In the genomic region with DNA sequence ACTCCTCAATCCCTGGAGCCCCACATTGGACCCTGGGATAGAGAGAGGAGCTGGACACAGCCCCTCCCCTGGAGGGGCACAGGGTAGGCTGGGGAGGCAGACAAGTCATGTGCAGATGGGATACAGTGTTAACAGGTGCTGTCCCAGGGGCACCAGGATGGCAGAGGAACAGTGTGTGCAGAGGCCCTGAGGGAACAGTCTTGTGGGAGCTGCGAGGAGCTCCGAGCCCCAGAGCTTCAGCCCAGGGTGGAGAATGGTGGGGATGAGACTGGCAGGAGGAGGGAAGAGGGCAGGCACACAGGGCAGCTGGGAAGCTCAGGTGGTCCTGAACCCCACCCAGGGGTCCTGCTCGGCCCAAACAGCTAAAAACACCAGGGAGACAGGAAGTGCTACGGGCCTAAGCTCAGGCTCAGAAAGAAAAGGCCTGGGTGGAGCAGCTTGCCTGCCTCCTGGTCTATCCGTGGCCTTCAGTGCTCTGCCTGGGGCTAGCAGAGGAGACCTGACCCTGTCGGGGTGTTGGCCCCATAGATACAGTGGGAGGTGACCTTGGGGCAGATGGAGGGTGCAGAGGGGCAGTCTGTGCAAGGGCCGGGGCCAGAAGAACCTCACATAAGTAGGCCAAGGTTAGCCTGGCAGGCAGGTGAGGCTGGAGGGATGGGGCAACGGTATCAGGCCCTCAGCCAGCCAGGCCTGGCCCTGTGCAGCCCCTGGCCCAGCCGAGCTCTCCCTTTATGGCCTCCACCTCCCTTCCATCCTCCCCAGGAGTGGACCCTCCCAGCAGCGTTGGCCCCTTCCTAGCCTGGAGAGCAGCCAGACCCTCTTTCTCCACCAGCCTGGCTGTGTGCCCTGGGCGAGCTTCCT, we compare ENCODE assay signal across 9 cellular contexts. TPM values are rescaled to one million over a fixed set of nuclear protein-coding genes. Genes with fewer than 3 reads are reported as not detected.
DNase-seq lines count a peak whose midpoint lies in the region; TF ChIP-seq lines count a peak whose summit lies in the region.
"Had no signal": no experiment of that assay in that cellular context is flagged by ENCODE, and none has a peak within 500 bp of the region (broad histone marks: within the 10 kb centered on the region; RNA-seq: fewer than 3 reads in every experiment).

No MANE protein-coding gene starts in this region.

- DNase-seq in activated T-cell treated with anti-CD3 and anti-CD28 coated beads, Interleukin-2, amount 50 U/mL, for 1 hour = peak; percentile 20
- DNase-seq in activated T-cell treated with anti-CD3 and anti-CD28 coated beads for 4 hours (no peak), coronary artery (ENCODE audit: low spot score) (no peak), NCI-H2227 (lab: John Stamatoyannopoulos, UW; ENCODE audit: unreplicated experiment) (no peak), iPS-NIHi11 (ENCODE audit: low spot score) (no peak), HCEC 1CT (no peak)

- peak overlapping the region in 1 of 2 donors; percentile 86 for H3K27ac ChIP-seq in coronary artery
- H3K27ac ChIP-seq in muscle layer of duodenum (ENCODE audit: low read length) = peak overlapping the region; percentile 67
- H3K27ac ChIP-seq in urinary bladder (ENCODE audit: low read depth) = peak overlapping the region; percentile 73

- TF ChIP-seq CTCF in coronary artery (IDR thresholded peaks at IDR 0.05) = no peak

- no peaks in the 10 kb centered on the region for H3K27me3 ChIP-seq in muscle layer of duodenum (ENCODE audit: low read depth, low read length)

- H3K4me3 ChIP-seq in coronary artery (peak overlapping the region; percentile 50), muscle layer of duodenum (ENCODE audit: low read depth in 1 of 2, low read length in 2 of 2) (peak overlapping the region in 1 of 2 donors; percentile 29), urinary bladder (ENCODE audit: low read depth, low read length) (no peak overlapping the region)

- no peaks in the 10 kb centered on the region for H3K9me3 ChIP-seq in muscle layer of duodenum (ENCODE audit: control insufficient read depth in 1 of 2, low read length in 2 of 2)

- WGBS in urinary bladder = 64% methylated on average over 11 of the region's 11 CpGs

- peaks cover 13 to 16% of the 10 kb centered on the region in 2 donors for H3K4me1 ChIP-seq in muscle layer of duodenum (ENCODE audit: control insufficient read depth in 1 of 2, insufficient read depth in 2 of 2, low read length in 2 of 2)
- H3K4me1 ChIP-seq in urinary bladder (ENCODE audit: insufficient read depth) = peaks cover 2% of the 10 kb centered on the region

- H3K36me3 ChIP-seq in muscle layer of duodenum (ENCODE audit: control insufficient read depth in 1 of 2, insufficient read depth in 2 of 2, low read length in 2 of 2) (no peaks in the 10 kb centered on the region), urinary bladder (ENCODE audit: insufficient read depth) (no peaks in the 10 kb centered on the region)

RNA-seq across cellular contexts. Expression of a gene that starts 15.4 kb away (rescaled TPM):
- total RNA-seq in urinary bladder = 17.8 TPM
- 14.8 TPM for polyA plus RNA-seq in urinary bladder

RNA-seq across cellular contexts. Expression of a gene that starts 20.4 kb away (rescaled TPM):
- not detected for total RNA-seq in urinary bladder
- not detected for polyA plus RNA-seq in urinary bladder
- polyA plus RNA-seq: keratinocyte had no signal

RNA-seq across cellular contexts. Expression of a gene that starts 45.8 kb away (rescaled TPM):
- 4.7 TPM for total RNA-seq in urinary bladder
- polyA plus RNA-seq in urinary bladder = 4.2 TPM

RNA-seq across cellular contexts. Expression of a gene that starts 48.0 kb away (rescaled TPM):
- total RNA-seq in urinary bladder = not detected
- polyA plus RNA-seq in urinary bladder = not detected
- polyA plus RNA-seq: keratinocyte had no signal
